In genomic region chr16:11232852-11233726, GRCh38 we compare ENCODE assay signal across 1 cellular context.
TF ChIP-seq lines count a peak whose summit lies in the region.

No MANE protein-coding gene starts in this region.

TF ChIP-seq in endothelial cell of umbilical vein, 7 proteins besides CTCF, POLR2A, EP300 and RAD21:
- TF ChIP-seq MYC (IDR thresholded peaks at IDR 0.05; ENCODE audit: low read depth, low read length), result no peak
- no peak for TF ChIP-seq GATA2 (IDR thresholded peaks at IDR 0.05; ENCODE audit: insufficient read depth, insufficient read length, low read depth, low read length)
- TF ChIP-seq MAX (IDR thresholded peaks at IDR 0.05; ENCODE audit: insufficient read depth, insufficient read length), result no peak
- TF ChIP-seq POLR2AphosphoS5 (IDR thresholded peaks at IDR 0.05; ENCODE audit: insufficient read depth, low read depth, low read length), result no peak
- TF ChIP-seq EZH2 (IDR thresholded peaks at IDR 0.05; ENCODE audit: borderline replicate concordance, low read depth, low read length, severe bottlenecking), result no peak
- no peak for TF ChIP-seq JUN (IDR thresholded peaks at IDR 0.05; ENCODE audit: borderline replicate concordance, insufficient read depth, insufficient read length, low read depth)
- no peak for TF ChIP-seq FOS (IDR thresholded peaks at IDR 0.05; ENCODE audit: borderline replicate concordance, insufficient read depth, low read length)
